ENCODE assay signal across 2 cellular contexts in the genomic region with DNA sequence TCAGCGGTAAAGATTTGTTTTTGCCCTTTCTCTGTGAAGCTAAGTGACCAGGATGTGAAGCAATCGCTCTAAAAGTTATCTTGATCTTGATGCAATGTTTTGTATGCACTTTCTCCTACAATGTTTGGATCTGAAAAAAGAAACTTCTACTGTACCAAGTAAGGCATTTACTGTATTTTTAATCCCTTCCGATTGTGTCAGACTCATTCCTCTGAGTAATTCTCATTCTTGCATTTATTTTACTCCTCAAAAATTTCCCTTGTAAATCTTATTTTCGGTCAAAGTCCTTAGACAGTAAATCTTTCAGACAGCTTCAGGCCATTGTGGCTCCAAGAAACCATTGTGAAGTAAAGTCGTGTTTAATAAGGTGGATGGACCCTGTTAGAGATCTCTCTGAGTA.
TF ChIP-seq lines count a peak whose summit lies in the region.

No MANE protein-coding gene starts in this region.

TF ChIP-seq in IMR-90, 13 proteins besides CTCF, POLR2A, EP300 and RAD21:
- TF ChIP-seq CEBPB (IDR thresholded peaks at IDR 0.05; ENCODE audit: low read depth, low read length) (peak; percentile 93), CHD1 (IDR thresholded peaks at IDR 0.05; ENCODE audit: low read depth, low read length) (no peak), NFE2L2 (IDR thresholded peaks at IDR 0.05; ENCODE audit: low read depth, low read length) (no peak)
- TF ChIP-seq, protein P1, sequence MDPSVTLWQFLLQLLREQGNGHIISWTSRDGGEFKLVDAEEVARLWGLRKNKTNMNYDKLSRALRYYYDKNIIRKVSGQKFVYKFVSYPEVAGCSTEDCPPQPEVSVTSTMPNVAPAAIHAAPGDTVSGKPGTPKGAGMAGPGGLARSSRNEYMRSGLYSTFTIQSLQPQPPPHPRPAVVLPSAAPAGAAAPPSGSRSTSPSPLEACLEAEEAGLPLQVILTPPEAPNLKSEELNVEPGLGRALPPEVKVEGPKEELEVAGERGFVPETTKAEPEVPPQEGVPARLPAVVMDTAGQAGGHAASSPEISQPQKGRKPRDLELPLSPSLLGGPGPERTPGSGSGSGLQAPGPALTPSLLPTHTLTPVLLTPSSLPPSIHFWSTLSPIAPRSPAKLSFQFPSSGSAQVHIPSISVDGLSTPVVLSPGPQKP (IDR thresholded peaks at IDR 0.05; ENCODE audit: borderline replicate concordance, low read depth, low read length) = no peak

TF ChIP-seq in HepG2, 621 proteins besides CTCF, POLR2A, EP300 and RAD21:
- TF ChIP-seq, protein P2, sequence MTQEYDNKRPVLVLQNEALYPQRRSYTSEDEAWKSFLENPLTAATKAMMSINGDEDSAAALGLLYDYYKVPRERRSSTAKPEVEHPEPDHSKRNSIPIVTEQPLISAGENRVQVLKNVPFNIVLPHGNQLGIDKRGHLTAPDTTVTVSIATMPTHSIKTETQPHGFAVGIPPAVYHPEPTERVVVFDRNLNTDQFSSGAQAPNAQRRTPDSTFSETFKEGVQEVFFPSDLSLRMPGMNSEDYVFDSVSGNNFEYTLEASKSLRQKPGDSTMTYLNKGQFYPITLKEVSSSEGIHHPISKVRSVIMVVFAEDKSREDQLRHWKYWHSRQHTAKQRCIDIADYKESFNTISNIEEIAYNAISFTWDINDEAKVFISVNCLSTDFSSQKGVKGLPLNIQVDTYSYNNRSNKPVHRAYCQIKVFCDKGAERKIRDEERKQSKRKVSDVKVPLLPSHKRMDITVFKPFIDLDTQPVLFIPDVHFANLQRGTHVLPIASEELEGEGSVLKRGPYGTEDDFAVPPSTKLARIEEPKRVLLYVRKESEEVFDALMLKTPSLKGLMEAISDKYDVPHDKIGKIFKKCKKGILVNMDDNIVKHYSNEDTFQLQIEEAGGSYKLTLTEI (CRISPR knock-in tag; conservative IDR thresholded peaks at IDR 0.05) = no peak
- peak; percentile 51; the same call in 1 of the 2 replicates for TF ChIP-seq CEBPB (IDR thresholded peaks at IDR 0.05; ENCODE audit: borderline replicate concordance, low read depth, low read length)
- no peak for TF ChIP-seq GFI1 (CRISPR knock-in tag; IDR thresholded peaks at IDR 0.05; ENCODE audit: borderline replicate concordance)
